ENCODE assay signal across 1 cellular context in genomic region chr4:119027815-119028214, GRCh38.
TF ChIP-seq lines count a peak whose summit lies in the region.

No MANE protein-coding gene starts in this region.

TF ChIP-seq in A549, 52 proteins besides CTCF, POLR2A, EP300 and RAD21 (continued from another document):
- TF ChIP-seq ZFP36 (IDR thresholded peaks at IDR 0.05; ENCODE audit: borderline replicate concordance, partially characterized antibody): no peak
